Comparison of ENCODE assay signal across 8 cellular contexts in genomic region chr2:191030521-191031154, GRCh38. TPM values are rescaled to one million over a fixed set of nuclear protein-coding genes. Genes with fewer than 3 reads are reported as not detected.
A peak's percentile ranks its signal among the peaks of the same experiment; 100 is the strongest.
DNase-seq lines count a peak whose midpoint lies in the region; ATAC-seq lines count a peak whose summit lies in the region.

No MANE protein-coding gene starts in this region.

- H3K27ac Mint-ChIP-seq in activated naive CD8-positive, alpha-beta T cell treated with anti-CD3 and anti-CD28 coated beads for 36 hours, result peak overlapping the region; percentile 83
- H3K27ac Mint-ChIP-seq in stimulated activated naive CD8-positive, alpha-beta T cell treated with anti-CD3 and anti-CD28 coated beads, Interleukin-15, amount 100 ng/mL, for 72 hours, result no peak overlapping the region

- DNase-seq in NCI-H2107 treated with DMSO at 0.1 percent for 48 hours (lab: John Stamatoyannopoulos, UW; ENCODE audit: unreplicated experiment) (peak; percentile 63), NCI-H2107 (lab: John Stamatoyannopoulos, UW) (no peak), NCI-H446 (lab: John Stamatoyannopoulos, UW) (peak; percentile 30 to 67), iPS-NIHi11 (ENCODE audit: low spot score) (peak; percentile 63)
- no peak for DNase-seq in activated naive CD8-positive, alpha-beta T cell treated with anti-CD3 and anti-CD28 coated beads for 36 hours
- no peak for DNase-seq in stimulated activated naive CD8-positive, alpha-beta T cell treated with anti-CD3 and anti-CD28 coated beads, Interleukin-15, amount 100 ng/mL, for 72 hours

- peaks cover 5% of the 10 kb centered on the region for H3K9me3 Mint-ChIP-seq in activated naive CD8-positive, alpha-beta T cell treated with anti-CD3 and anti-CD28 coated beads for 36 hours
- H3K9me3 Mint-ChIP-seq in stimulated activated naive CD8-positive, alpha-beta T cell treated with anti-CD3 and anti-CD28 coated beads, Interleukin-15, amount 100 ng/mL, for 72 hours, result peaks cover 0 to 5% of the 10 kb centered on the region in 2 donors

- ATAC-seq in GM19372 (IDR thresholded peaks at IDR 0.05; ENCODE audit: low read depth, unreplicated experiment), result peak; percentile 94
- peak; percentile 92 for ATAC-seq in HG03175 (IDR thresholded peaks at IDR 0.05; ENCODE audit: unreplicated experiment)
- ATAC-seq in stimulated activated naive CD8-positive, alpha-beta T cell treated with anti-CD3 and anti-CD28 coated beads, Interleukin-15, amount 100 ng/mL, for 72 hours, result peak; percentile 78

- peaks cover 37% of the 10 kb centered on the region for H3K4me1 Mint-ChIP-seq in activated naive CD8-positive, alpha-beta T cell treated with anti-CD3 and anti-CD28 coated beads for 36 hours
- H3K4me1 Mint-ChIP-seq in stimulated activated naive CD8-positive, alpha-beta T cell treated with anti-CD3 and anti-CD28 coated beads, Interleukin-15, amount 100 ng/mL, for 72 hours, result peaks cover 56% of the 10 kb centered on the region

- H3K36me3 Mint-ChIP-seq in activated naive CD8-positive, alpha-beta T cell treated with anti-CD3 and anti-CD28 coated beads for 36 hours, result peaks cover 44% of the 10 kb centered on the region

- H3K27me3 Mint-ChIP-seq in activated naive CD8-positive, alpha-beta T cell treated with anti-CD3 and anti-CD28 coated beads for 36 hours, result no peaks in the 10 kb centered on the region
- H3K27me3 Mint-ChIP-seq in stimulated activated naive CD8-positive, alpha-beta T cell treated with anti-CD3 and anti-CD28 coated beads, Interleukin-15, amount 100 ng/mL, for 72 hours, result no peaks in the 10 kb centered on the region

- no peak overlapping the region for H3K4me3 Mint-ChIP-seq in activated naive CD8-positive, alpha-beta T cell treated with anti-CD3 and anti-CD28 coated beads for 36 hours
- peak overlapping the region in 1 of 2 donors; percentile 7 for H3K4me3 Mint-ChIP-seq in stimulated activated naive CD8-positive, alpha-beta T cell treated with anti-CD3 and anti-CD28 coated beads, Interleukin-15, amount 100 ng/mL, for 72 hours

RNA-seq across cellular contexts. Expression of gene STAT1, which starts 16.7 kb away (rescaled TPM):
- 100 to 1,000 TPM; 383 to 389 TPM for total RNA-seq in activated naive CD8-positive, alpha-beta T cell treated with anti-CD3 and anti-CD28 coated beads for 36 hours

Comparison
In these comparisons a context has a peak if more than half of its experiments do, and no peak if none do; other contexts are left out.
1. DNase-seq: peak in NCI-H2107 treated with DMSO at 0.1 percent for 48 hours (single experiment), NCI-H446 (2 of 2) and iPS-NIHi11 (single experiment); none in NCI-H2107 (single experiment), activated naive CD8-positive, alpha-beta T cell treated with anti-CD3 and anti-CD28 coated beads for 36 hours (single experiment) and stimulated activated naive CD8-positive, alpha-beta T cell treated with anti-CD3 and anti-CD28 coated beads, Interleukin-15, amount 100 ng/mL, for 72 hours (0 of 2).
2. Peak in every context shown above with its lines, with median percentiles within 50 percentile points of each other: ATAC-seq.